In genomic region chr1:58432813-58433668, GRCh38 we compare ENCODE assay signal across 7 cellular contexts.
DNase-seq lines count a peak whose midpoint lies in the region; ATAC-seq and TF ChIP-seq lines count a peak whose summit lies in the region.

No MANE protein-coding gene starts in this region.

- H3K9ac ChIP-seq in NT2/D1 (ENCODE audit: insufficient read length, low read depth): no peak overlapping the region

- H3K4me3 ChIP-seq in NT2/D1 (ENCODE audit: insufficient read length, low read depth): no peak overlapping the region
- H3K4me3 ChIP-seq in fibroblast of mammary gland (ENCODE audit: control insufficient read depth, low read depth, low read length): no peak overlapping the region

- no peaks in the 10 kb centered on the region for H3K9me3 ChIP-seq in NT2/D1 (ENCODE audit: insufficient read depth, low read length)

- H3K4me1 ChIP-seq in NT2/D1 (ENCODE audit: insufficient read depth, insufficient read length): peaks cover 14% of the 10 kb centered on the region

- TF ChIP-seq CTCF in fibroblast of mammary gland (conservative IDR thresholded peaks at IDR 0.05; ENCODE audit: control insufficient read depth, insufficient read depth, low read depth, low read length): no peak

- H3K36me3 ChIP-seq in NT2/D1 (ENCODE audit: insufficient read depth, insufficient read length, low read length): no peaks in the 10 kb centered on the region

- ATAC-seq in GM21717 (IDR thresholded peaks at IDR 0.05; ENCODE audit: unreplicated experiment) (peak; percentile 65), HG02623 (IDR thresholded peaks at IDR 0.05; ENCODE audit: unreplicated experiment) (no peak)

- DNase-seq in NT2/D1 (ENCODE audit: low read depth, low spot score): peak; percentile 91
- DNase-seq in fibroblast of mammary gland (ENCODE audit: low read depth): peak; percentile 44
- DNase-seq in pulmonary artery endothelial cell (ENCODE audit: low read depth, low spot score): peak; percentile 24
- DNase-seq in RPMI8226: no peak
- no peak for DNase-seq in D341Med (ENCODE audit: low spot score)

- no peaks in the 10 kb centered on the region for H3K27me3 ChIP-seq in NT2/D1 (ENCODE audit: insufficient read depth, insufficient read length)

Comparison
In these comparisons a context has a peak if more than half of its experiments do, and no peak if none do; other contexts are left out.
1. DNase-seq: peak in NT2/D1 (single experiment), fibroblast of mammary gland (single experiment) and pulmonary artery endothelial cell (single experiment); none in RPMI8226 (single experiment) and D341Med (single experiment).